ENCODE assay signal across 1 cellular context in the genomic region with DNA sequence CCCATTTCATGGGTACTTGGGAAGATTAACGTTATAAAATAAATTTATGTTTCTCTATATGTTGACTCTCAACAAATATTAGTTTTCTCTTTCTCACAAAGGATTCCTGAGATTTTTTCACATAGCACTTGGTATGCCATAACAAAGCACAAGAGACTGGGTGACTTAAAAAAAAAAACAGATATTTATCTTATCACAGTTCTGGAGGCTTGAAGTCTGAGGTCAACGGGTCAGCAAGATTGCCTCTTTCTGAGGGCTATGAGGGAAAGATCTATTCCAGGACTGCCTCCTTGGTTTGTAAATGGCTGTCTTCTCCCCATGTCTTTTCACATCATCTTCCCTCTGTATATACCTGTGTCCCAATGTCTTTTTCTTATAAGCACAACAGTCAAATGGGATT.
TF ChIP-seq lines count a peak whose summit lies in the region.

No MANE protein-coding gene starts in this region.

TF ChIP-seq in IMR-90, 13 proteins besides CTCF, POLR2A, EP300 and RAD21 (continued from another document):
- TF ChIP-seq, protein P1, sequence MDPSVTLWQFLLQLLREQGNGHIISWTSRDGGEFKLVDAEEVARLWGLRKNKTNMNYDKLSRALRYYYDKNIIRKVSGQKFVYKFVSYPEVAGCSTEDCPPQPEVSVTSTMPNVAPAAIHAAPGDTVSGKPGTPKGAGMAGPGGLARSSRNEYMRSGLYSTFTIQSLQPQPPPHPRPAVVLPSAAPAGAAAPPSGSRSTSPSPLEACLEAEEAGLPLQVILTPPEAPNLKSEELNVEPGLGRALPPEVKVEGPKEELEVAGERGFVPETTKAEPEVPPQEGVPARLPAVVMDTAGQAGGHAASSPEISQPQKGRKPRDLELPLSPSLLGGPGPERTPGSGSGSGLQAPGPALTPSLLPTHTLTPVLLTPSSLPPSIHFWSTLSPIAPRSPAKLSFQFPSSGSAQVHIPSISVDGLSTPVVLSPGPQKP (IDR thresholded peaks at IDR 0.05; ENCODE audit: borderline replicate concordance, low read depth, low read length) = no peak
- TF ChIP-seq BHLHE40 (IDR thresholded peaks at IDR 0.05; ENCODE audit: low read depth, low read length) (no peak), MAFK (IDR thresholded peaks at IDR 0.05; ENCODE audit: low read depth, low read length) (no peak)
TF ChIP-seq in IMR-90: peak in this region for 0.
